18 cellular contexts compared by ENCODE assay signal in the genomic region with DNA sequence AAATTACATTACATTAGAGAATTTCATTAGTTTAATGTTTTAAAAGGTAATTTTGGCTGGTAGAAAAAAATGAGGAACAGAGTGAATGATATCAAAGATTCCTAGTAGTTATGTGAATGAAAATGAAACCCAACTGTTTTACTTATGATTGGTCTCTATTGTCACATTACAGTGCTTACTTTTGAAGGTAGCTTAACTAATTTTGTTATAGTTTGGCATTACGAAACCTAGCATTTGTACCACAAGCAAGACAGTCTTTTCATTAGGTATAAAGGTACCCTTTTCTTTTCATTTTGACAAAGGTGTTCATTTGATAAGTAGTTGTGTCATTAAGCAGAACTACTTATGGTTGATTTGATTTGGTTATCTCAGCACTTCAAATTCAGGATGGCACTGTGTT. TPM values are rescaled to one million over a fixed set of nuclear protein-coding genes. Genes with fewer than 3 reads are reported as not detected.
DNase-seq lines count a peak whose midpoint lies in the region; ATAC-seq, FAIRE-seq and TF ChIP-seq lines count a peak whose summit lies in the region.
"Had no signal": no experiment of that assay in that cellular context is flagged by ENCODE, and none has a peak within 500 bp of the region (broad histone marks: within the 10 kb centered on the region; RNA-seq: fewer than 3 reads in every experiment).

No MANE protein-coding gene starts in this region.

- H3K27ac Mint-ChIP-seq in stimulated activated naive CD8-positive, alpha-beta T cell treated with anti-CD3 and anti-CD28 coated beads, Interleukin-15, Interleukin-2, amounts not matched to agents 100 ng/mL and 50 ng/mL, for 24 hours: peak overlapping the region; percentile 72
- H3K27ac Mint-ChIP-seq in stimulated activated naive CD8-positive, alpha-beta T cell treated with anti-CD3 and anti-CD28 coated beads, Interleukin-15, amount 100 ng/mL, for 72 hours: peak overlapping the region in 1 of 2 donors; percentile 30
- no peak overlapping the region for H3K27ac Mint-ChIP-seq in osteocyte (ENCODE audit: unreplicated experiment)

- no peak overlapping the region for H3K4me3 ChIP-seq in OCI-LY3 (ENCODE audit: low read length)
- no peak overlapping the region for H3K4me3 ChIP-seq in K562
- H3K4me3 ChIP-seq: cardiac muscle cell, skin epidermis had no signal

- H2AFZ ChIP-seq in OCI-LY3 (ENCODE audit: low read depth, low read length) (no peak overlapping the region), K562 (ENCODE audit: low read depth, low read length) (no peak overlapping the region)

- no peaks in the 10 kb centered on the region for H3K27me3 Mint-ChIP-seq in stimulated activated naive CD8-positive, alpha-beta T cell treated with anti-CD3 and anti-CD28 coated beads, Interleukin-15, Interleukin-2, amounts not matched to agents 100 ng/mL and 50 ng/mL, for 24 hours
- no peaks in the 10 kb centered on the region for H3K27me3 Mint-ChIP-seq in stimulated activated naive CD8-positive, alpha-beta T cell treated with anti-CD3 and anti-CD28 coated beads, Interleukin-15, amount 100 ng/mL, for 72 hours
- H3K27me3 Mint-ChIP-seq in osteocyte (ENCODE audit: unreplicated experiment): no peaks in the 10 kb centered on the region
- H3K27me3 Mint-ChIP-seq: progenitor cell of endocrine pancreas had no signal

- intact Hi-C loops in K562 (cut with micrococcal nuclease): loop anchor here (10.0 kb wide), 1 partner anchor 1665 kb away; no protein-coding TSS in a partner anchor
- intact Hi-C loops in Right ventricle myocardium inferior (cut with DNase I): no loop called here

- H3K27me3 ChIP-seq in OCI-LY3 (ENCODE audit: low read depth, low read length) (no peaks in the 10 kb centered on the region), K562 (ENCODE audit: control insufficient read depth in 2 of 2, insufficient read depth in 2 of 2, low read length in 2 of 2) (no peaks in the 10 kb centered on the region)
- H3K27me3 ChIP-seq: cardiac muscle cell had no signal

- H3K4me3 Mint-ChIP-seq in stimulated activated naive CD8-positive, alpha-beta T cell treated with anti-CD3 and anti-CD28 coated beads, Interleukin-15, Interleukin-2, amounts not matched to agents 100 ng/mL and 50 ng/mL, for 24 hours: peak overlapping the region; percentile 1
- H3K4me3 Mint-ChIP-seq in stimulated activated naive CD8-positive, alpha-beta T cell treated with anti-CD3 and anti-CD28 coated beads, Interleukin-15, amount 100 ng/mL, for 72 hours: peak overlapping the region in 1 of 2 donors; percentile 72
- no peak overlapping the region for H3K4me3 Mint-ChIP-seq in osteocyte (ENCODE audit: unreplicated experiment)

- H3K9ac ChIP-seq in OCI-LY3 (ENCODE audit: low read length) (no peak overlapping the region), K562 (ENCODE audit: insufficient read depth in 1 of 2, low read depth in 2 of 2, low read length in 2 of 2) (no peak overlapping the region)

- TF ChIP-seq EP300 in K562 (IDR thresholded peaks at IDR 0.05; ENCODE audit: low read length): no peak

- peaks cover 65% of the 10 kb centered on the region for H3K36me3 Mint-ChIP-seq in stimulated activated naive CD8-positive, alpha-beta T cell treated with anti-CD3 and anti-CD28 coated beads, Interleukin-15, Interleukin-2, amounts not matched to agents 100 ng/mL and 50 ng/mL, for 24 hours (ENCODE audit: low read depth)
- peaks cover 32% of the 10 kb centered on the region for H3K36me3 Mint-ChIP-seq in osteocyte (ENCODE audit: unreplicated experiment)

- H3K79me2 ChIP-seq in OCI-LY3 (ENCODE audit: low read length): peaks cover 96% of the 10 kb centered on the region
- peaks cover 96% of the 10 kb centered on the region for H3K79me2 ChIP-seq in K562 (ENCODE audit: control insufficient read depth, insufficient read depth, low read length)

- FAIRE-seq in K562 (lab: Jason Lieb, UNC): no peak
- FAIRE-seq: HepG2 had no signal

- H3K4me1 ChIP-seq in OCI-LY3 (ENCODE audit: low read length) (peaks cover 62% of the 10 kb centered on the region), K562 (replicated peaks in 1 of 2; ENCODE audit: control insufficient read depth in 2 of 2, insufficient read depth in 2 of 2, low read length in 2 of 2) (peaks cover 16 to 20% of the 10 kb centered on the region in 2 experiments)

- CTCF ChIA-PET in K562 (lab: Yijun Ruan, JAX; ENCODE audit: low intra/inter-chr PET ratio): no interaction called here

- TF ChIP-seq RAD21 in K562 (CRISPR knock-in tag; conservative IDR thresholded peaks at IDR 0.05 in 1 of 2, IDR thresholded peaks at IDR 0.05 in 1 of 2): no peak

- 0% methylated on average over 1 of the region's 1 CpG for WGBS in K562 (ENCODE audit: insufficient coverage, low coverage, missing lambda C conversion rate)

- no TSS peak for BruUV-seq in K562 (replicated peaks; lab: Mats Ljungman, UMichigan)

- TF ChIP-seq CTCF in OCI-LY3 (IDR thresholded peaks at IDR 0.05; ENCODE audit: low read depth, low read length): no peak
- no peak for TF ChIP-seq CTCF in K562 (IDR thresholded peaks at IDR 0.05 in 2 of 3, conservative IDR thresholded peaks at IDR 0.05 in 1 of 3; ENCODE audit: insufficient read depth in 2 of 3, low read depth in 1 of 3, low read length in 3 of 3)
- TF ChIP-seq CTCF in osteocyte (IDR thresholded peaks at IDR 0.05): no peak

- POLR2A ChIA-PET in K562 (lab: Yijun Ruan, JAX): interaction anchor here (0.6 kb wide), 1 partner anchor 10 kb away, joined by 3 read pairs; no protein-coding TSS in a partner anchor

- no peak overlapping the region for H3K27ac ChIP-seq in OCI-LY3 (ENCODE audit: low read length)
- H3K27ac ChIP-seq in K562 (ENCODE audit: extremely low read depth, low read depth, low read length): no peak overlapping the region
- H3K27ac ChIP-seq: cardiac muscle cell, skin epidermis had no signal

- ATAC-seq in stimulated activated naive CD8-positive, alpha-beta T cell treated with anti-CD3 and anti-CD28 coated beads, Interleukin-15, amount 100 ng/mL, for 72 hours: no peak
- ATAC-seq in K562 (no peak), Right ventricle myocardium inferior (no peak)
- ATAC-seq: HepG2 had no signal

- in situ Hi-C loops in K562 (cut with MboI): no loop called here

- H4K20me1 ChIP-seq in OCI-LY3 (ENCODE audit: insufficient read depth, low read length): peaks cover 92% of the 10 kb centered on the region
- peaks cover 15% of the 10 kb centered on the region; the same call in 1 of the 2 replicates for H4K20me1 ChIP-seq in K562 (replicated peaks; ENCODE audit: control insufficient read depth, insufficient read depth, low read length)

- H3K9me1 ChIP-seq in K562 (ENCODE audit: control insufficient read depth, insufficient read depth, low read length): no peaks in the 10 kb centered on the region

- H3K4me1 Mint-ChIP-seq in stimulated activated naive CD8-positive, alpha-beta T cell treated with anti-CD3 and anti-CD28 coated beads, Interleukin-15, Interleukin-2, amounts not matched to agents 100 ng/mL and 50 ng/mL, for 24 hours (ENCODE audit: low read depth): peaks cover 87% of the 10 kb centered on the region
- H3K4me1 Mint-ChIP-seq in stimulated activated naive CD8-positive, alpha-beta T cell treated with anti-CD3 and anti-CD28 coated beads, Interleukin-15, amount 100 ng/mL, for 72 hours: peaks cover 89% of the 10 kb centered on the region
- H3K4me1 Mint-ChIP-seq in osteocyte (ENCODE audit: unreplicated experiment): peaks cover 37% of the 10 kb centered on the region

- H3K36me3 ChIP-seq in OCI-LY3 (replicated peaks; ENCODE audit: low read depth, low read length) (peaks cover 57% of the 10 kb centered on the region), K562 (ENCODE audit: control insufficient read depth, insufficient read depth, low read length) (peaks cover 55% of the 10 kb centered on the region)
- H3K36me3 ChIP-seq: cardiac muscle cell had no signal

- peaks cover 3% of the 10 kb centered on the region for H3K9me3 Mint-ChIP-seq in stimulated activated naive CD8-positive, alpha-beta T cell treated with anti-CD3 and anti-CD28 coated beads, Interleukin-15, Interleukin-2, amounts not matched to agents 100 ng/mL and 50 ng/mL, for 24 hours
- H3K9me3 Mint-ChIP-seq in stimulated activated naive CD8-positive, alpha-beta T cell treated with anti-CD3 and anti-CD28 coated beads, Interleukin-15, amount 100 ng/mL, for 72 hours: peaks cover 0 to 5% of the 10 kb centered on the region in 2 donors
- H3K9me3 Mint-ChIP-seq in osteocyte (ENCODE audit: unreplicated experiment): no peaks in the 10 kb centered on the region

- H3K4me2 ChIP-seq in OCI-LY3 (ENCODE audit: low read length): peak overlapping the region; percentile 8
- no peak overlapping the region for H3K4me2 ChIP-seq in K562 (ENCODE audit: insufficient read depth, low read length)

- DNase-seq in stimulated activated naive CD8-positive, alpha-beta T cell treated with anti-CD3 and anti-CD28 coated beads, Interleukin-15, amount 100 ng/mL, for 72 hours: no peak
- no peak for DNase-seq in K562 (ENCODE audit: extremely low read depth in 1 of 4, low spot score in 3 of 4)
- no peak for DNase-seq in SHP77 treated with DMSO at 0.1 percent for 48 hours (lab: John Stamatoyannopoulos, UW)
- DNase-seq in Right ventricle myocardium inferior (ENCODE audit: missing footprints): no peak
- no peak for DNase-seq in stimulated activated CD4-positive, alpha-beta T cell treated with anti-CD3 and anti-CD28 coated beads, Interleukin-2, amount 100 ng/mL, for 48 hours
- DNase-seq in osteocyte (ENCODE audit: extremely low spot score, unreplicated experiment): no peak
- DNase-seq: Calu3; effector CD8-positive, alpha-beta T cell; NCI-H1048; NCI-H748 treated with DMSO at 0.1 percent for 48 hours; stimulated activated CD4-positive, alpha-beta T cell treated with anti-CD3 and anti-CD28 coated beads, Interleukin-4, amount 100 ng/mL, for 4 hours; stimulated activated CD8-positive, alpha-beta memory T cell treated with anti-CD3 and anti-CD28 coated beads, Interleukin-4, amount 100 ng/mL, for 48 hours had no signal

- no peak for TF ChIP-seq POLR2A in K562 (conservative IDR thresholded peaks at IDR 0.05)

- no peaks in the 10 kb centered on the region for H3K9me3 ChIP-seq in OCI-LY3 (ENCODE audit: insufficient read depth, low read length)
- no peaks in the 10 kb centered on the region for H3K9me3 ChIP-seq in K562 (replicated peaks; ENCODE audit: control insufficient read depth, insufficient read depth, low read depth, low read length)

RNA-seq across cellular contexts. Expression of a gene that starts 6.9 kb away (rescaled TPM):
- total RNA-seq in K562 (2011; cell fraction: chromatin; rRNA removed; ENCODE audit: low replicate concordance): 133 and 136 TPM in 2 replicates
- total RNA-seq in K562 (2011; cell fraction: nucleolus; rRNA removed): 117 and 123 TPM in 2 replicates
- 217 and 281 TPM in 2 replicates for total RNA-seq in K562 (2011; cell fraction: nucleoplasm; rRNA removed)
- total RNA-seq in K562 (2014; rRNA removed): 33.0 and 107 TPM in 2 replicates
- total RNA-seq in K562 (2014; rRNA removed; fragmentation: Illumina TruSeq; extraction: Trizol): 91.9 and 96.1 TPM in 2 replicates
- 64.5 and 65.0 TPM in 2 replicates for total RNA-seq in K562 (2015; rRNA removed; fragmentation: Illumina TruSeq; extraction: Trizol)
- 72.0 and 74.0 TPM in 2 replicates for total RNA-seq in K562 (2021)
- 273 and 411 TPM in 2 replicates for polyA plus RNA-seq in K562 (2011; rRNA removed)
- polyA plus RNA-seq in K562 (2011; cell fraction: cytosol; rRNA removed): 213 and 267 TPM in 2 replicates
- polyA plus RNA-seq in K562 (2011; cell fraction: nucleus; rRNA removed): 157 and 163 TPM in 2 replicates
- polyA plus RNA-seq in K562 (2012): 69.8 and 94.5 TPM in 2 replicates
- polyA plus RNA-seq in K562 (2014; fragmentation: Illumina TruSeq; extraction: Trizol): 132 and 151 TPM in 2 replicates
- polyA plus RNA-seq in K562 (2014; fragmentation: Nextera tagmentation; extraction: Ambion mirVana): 100 to 1,000 TPM; 261 to 317 TPM
- polyA plus RNA-seq in K562 (2014; rRNA removed): 67.4 and 84.2 TPM in 2 replicates
- polyA minus RNA-seq in K562 (2011; rRNA and poly(A)+ RNA removed): 314 and 366 TPM in 2 replicates
- polyA minus RNA-seq in K562 (2011; cell fraction: cytosol; rRNA and poly(A)+ RNA removed): 55.2 and 99.0 TPM in 2 replicates
- polyA minus RNA-seq in K562 (2011; cell fraction: nucleus; rRNA and poly(A)+ RNA removed): 27.2 and 43.2 TPM in 2 replicates
- 69.3 TPM for total RNA-seq in Right ventricle myocardium inferior
- total RNA-seq in osteocyte: 67.9 and 76.1 TPM in 2 replicates
